Comparison of ENCODE assay signal across 15 cellular contexts in the genomic region with DNA sequence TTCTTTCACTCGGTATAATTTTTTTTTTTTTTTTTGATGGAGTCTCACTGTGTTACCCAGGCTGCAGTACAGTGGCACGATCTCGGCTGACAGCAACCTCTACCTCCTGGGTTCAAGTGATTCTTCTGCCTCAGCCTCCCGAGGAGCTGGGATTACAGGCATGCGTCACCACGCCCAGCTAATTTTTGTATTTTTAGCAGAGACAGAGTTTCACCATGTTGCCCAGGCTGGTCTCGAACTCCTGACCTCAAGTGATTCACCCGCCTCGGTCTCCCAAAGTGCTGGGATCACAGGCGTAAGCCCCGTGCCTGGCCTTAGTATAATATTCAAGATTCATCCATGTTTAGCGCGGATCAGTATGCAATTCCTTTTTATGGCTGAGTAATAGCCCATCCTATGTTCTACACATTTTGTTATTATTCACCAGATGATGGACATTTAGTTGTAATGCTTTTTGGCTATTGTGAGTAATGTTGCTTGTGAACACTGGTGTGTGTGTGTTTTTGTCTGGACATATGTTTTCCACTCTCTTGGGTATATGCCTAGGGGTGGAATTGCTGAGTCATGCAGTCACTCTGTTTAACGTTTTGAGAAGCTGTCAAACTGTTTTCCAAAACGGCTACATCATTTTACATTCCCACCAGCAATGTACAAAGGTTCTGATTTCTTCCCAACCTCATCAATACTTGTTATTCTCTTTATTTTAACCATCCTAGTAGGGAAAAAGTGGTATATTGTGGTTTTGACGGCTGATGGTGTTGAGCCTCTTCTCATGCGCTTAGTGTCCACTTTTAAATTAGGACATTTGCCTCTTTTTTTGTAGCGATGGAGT. TPM values are rescaled to one million over a fixed set of nuclear protein-coding genes. Genes with fewer than 3 reads are reported as not detected.
DNase-seq lines count a peak whose midpoint lies in the region; ATAC-seq, FAIRE-seq and TF ChIP-seq lines count a peak whose summit lies in the region.
"Had no signal": no experiment of that assay in that cellular context is flagged by ENCODE, and none has a peak within 500 bp of the region (broad histone marks: within the 10 kb centered on the region; RNA-seq: fewer than 3 reads in every experiment).

No MANE protein-coding gene starts in this region.

- intact Hi-C loops in mammary epithelial cell (cut with micrococcal nuclease) = loop anchor here (1.0 kb wide), 2 partner anchors 22 to 78 kb away; no protein-coding TSS in a partner anchor

- H3K9me3 ChIP-seq in mammary epithelial cell (replicated peaks; ENCODE audit: insufficient read depth, low read length) = peaks cover 5% of the 10 kb centered on the region
- H3K9me3 ChIP-seq: transverse colon had no signal

- peak overlapping the region; percentile 94 for H3K27ac Mint-ChIP-seq in nephron progenitor cell

- H3K27ac ChIP-seq in mammary epithelial cell (ENCODE audit: insufficient read depth, low read depth, low read length) (no peak overlapping the region), substantia nigra (ENCODE audit: low read depth, low read length, poor library complexity, severe bottlenecking) (no peak overlapping the region)

- peaks cover 52% of the 10 kb centered on the region for H3K4me1 Mint-ChIP-seq in nephron progenitor cell

- peaks cover 10% of the 10 kb centered on the region for H3K27me3 Mint-ChIP-seq in nephron progenitor cell (ENCODE audit: low read depth, poor library complexity)

- in situ Hi-C loops in mammary epithelial cell (cut with MboI; ENCODE audit: low sequenced_read_pairs in 2 of 2) = loop anchor here in 1 of 2 donors (5.0 kb wide), 1 partner anchor 81 kb away; a partner anchor contains a TSS

- no peak overlapping the region for H3K4me3 ChIP-seq in mammary epithelial cell (replicated peaks in 1 of 3; ENCODE audit: insufficient read depth in 1 of 3, low read depth in 2 of 3, low read length in 3 of 3)
- H3K4me3 ChIP-seq: transverse colon had no signal

- no peak overlapping the region for H3K4me3 Mint-ChIP-seq in nephron progenitor cell
- H3K4me3 Mint-ChIP-seq: neural crest cell had no signal

- H3K4me2 ChIP-seq in mammary epithelial cell (ENCODE audit: insufficient read depth, low read depth, low read length) = no peak overlapping the region

- DNase-seq in EH (ENCODE audit: low read depth) (peak; percentile 74), OCI-M1 (lab: John Stamatoyannopoulos, UW) (peak; percentile 63), mammary epithelial cell (peak; percentile 43), nephron progenitor cell (no peak), NCI-H226 (no peak), substantia nigra (lab: John Stamatoyannopoulos, UW) (no peak), urothelium cell line (ENCODE audit: low spot score) (no peak)
- DNase-seq: central memory CD4-positive, alpha-beta T cell; DMS153; NCI-H1417 treated with DMSO at 0.1 percent for 48 hours; transverse colon had no signal

- CTCF ChIA-PET in mammary epithelial cell (lab: Charles Lee; ENCODE audit: low non-redundant PET) = no interaction called here

- BruUV-seq in mammary epithelial cell (replicated peaks; lab: Mats Ljungman, UMichigan) = no TSS peak

- 77% methylated on average over 17 of the region's 18 CpGs for WGBS in mammary epithelial cell (ENCODE audit: low coverage, missing lambda C conversion rate)

- ATAC-seq in GM18867 (IDR thresholded peaks at IDR 0.05; ENCODE audit: unreplicated experiment) = no peak

- TF ChIP-seq CTCF in mammary epithelial cell (conservative IDR thresholded peaks at IDR 0.05 in 1 of 2, IDR thresholded peaks at IDR 0.05 in 1 of 2; ENCODE audit: extremely low read depth in 1 of 2, insufficient read depth in 1 of 2, low read depth in 1 of 2, low read length in 2 of 2) = no peak
- TF ChIP-seq CTCF in nephron progenitor cell (IDR thresholded peaks at IDR 0.05) = no peak

- no peaks in the 10 kb centered on the region for H3K79me2 ChIP-seq in mammary epithelial cell (ENCODE audit: insufficient read depth, low read length)

- H3K36me3 ChIP-seq in mammary epithelial cell (ENCODE audit: insufficient read depth, low read length) = no peaks in the 10 kb centered on the region
- H3K36me3 ChIP-seq: transverse colon had no signal

- H3K27me3 ChIP-seq in mammary epithelial cell (ENCODE audit: insufficient read depth, low read length) = no peaks in the 10 kb centered on the region
- H3K27me3 ChIP-seq: transverse colon had no signal

- peaks cover 5% of the 10 kb centered on the region for H3K36me3 Mint-ChIP-seq in nephron progenitor cell (ENCODE audit: low read depth)

- peaks cover 18% of the 10 kb centered on the region for H3K4me1 ChIP-seq in mammary epithelial cell (ENCODE audit: insufficient read depth, low read length)
- H3K4me1 ChIP-seq: transverse colon had no signal

- no peak overlapping the region for H2AFZ ChIP-seq in mammary epithelial cell (ENCODE audit: low read depth, low read length)

- dilution Hi-C loops in mammary epithelial cell (cut with HindIII; ENCODE audit: low sequenced_read_pairs) = no loop called here

- H3K9ac ChIP-seq in mammary epithelial cell (ENCODE audit: insufficient read depth, low read length) = no peak overlapping the region

- no peak for FAIRE-seq in urothelium cell line (lab: Jason Lieb, UNC)
- FAIRE-seq: GM18507, RCC 7860 had no signal

- H4K20me1 ChIP-seq in mammary epithelial cell (ENCODE audit: insufficient read depth, low read length) = no peaks in the 10 kb centered on the region

- peaks cover 13% of the 10 kb centered on the region for H3K9me3 Mint-ChIP-seq in nephron progenitor cell
- H3K9me3 Mint-ChIP-seq: neural crest cell had no signal

RNA-seq across cellular contexts. Expression of a gene that starts 22.9 kb away (rescaled TPM):
- 10 to 100 TPM; 20.6 to 31.2 TPM for total RNA-seq in mammary epithelial cell
- polyA plus RNA-seq in mammary epithelial cell = 12.2 TPM
- 8.7 TPM for polyA minus RNA-seq in mammary epithelial cell

RNA-seq across cellular contexts. Expression of a gene that starts 26.9 kb away (rescaled TPM):
- total RNA-seq in mammary epithelial cell = 10 to 100 TPM; 19.6 to 24.5 TPM
- 10.5 TPM for polyA plus RNA-seq in mammary epithelial cell
- 11.8 TPM for polyA minus RNA-seq in mammary epithelial cell

Comparison
In these comparisons a context has a peak if more than half of its experiments do, and no peak if none do; other contexts are left out.
1. DNase-seq: peak in EH (single experiment), OCI-M1 (single experiment) and mammary epithelial cell (single experiment); none in nephron progenitor cell (single experiment), NCI-H226 (single experiment), substantia nigra (0 of 49) and urothelium cell line (single experiment).